In genomic region chr1:232472485-232473041, GRCh38 we compare ENCODE assay signal across 12 cellular contexts.
DNase-seq lines count a peak whose midpoint lies in the region; TF ChIP-seq lines count a peak whose summit lies in the region.
"Had no signal": no experiment of that assay in that cellular context is flagged by ENCODE, and none has a peak within 500 bp of the region (broad histone marks: within the 10 kb centered on the region; RNA-seq: fewer than 3 reads in every experiment).

No MANE protein-coding gene starts in this region.

- H3K36me3 Mint-ChIP-seq in activated T-cell treated with anti-CD3 and anti-CD28 coated beads, Interleukin-2, amount 50 U/mL, for 24 hours (ENCODE audit: low read depth): no peaks in the 10 kb centered on the region

- H3K27ac ChIP-seq in ACC112 (ENCODE audit: low read depth, low read length): peak overlapping the region; percentile 77
- H3K27ac ChIP-seq in iPS-20b (ENCODE audit: low read length): no peak overlapping the region
- H3K27ac ChIP-seq: neutrophil had no signal

- H3K4me3 ChIP-seq in ACC112 (ENCODE audit: low read depth, low read length) (no peak overlapping the region), astrocyte of the spinal cord (ENCODE audit: low read depth, low read length) (no peak overlapping the region), iPS-20b (ENCODE audit: low read length) (peak overlapping the region; percentile 11; the same call in 1 of the 2 replicates)
- H3K4me3 ChIP-seq: A549 had no signal

- no peak for TF ChIP-seq CTCF in astrocyte of the spinal cord (IDR thresholded peaks at IDR 0.05; ENCODE audit: low read depth, low read length)

- H3K36me3 ChIP-seq in ACC112 (ENCODE audit: insufficient read depth, low read length) (no peaks in the 10 kb centered on the region), iPS-20b (ENCODE audit: insufficient read depth, low read depth, low read length) (no peaks in the 10 kb centered on the region)

- H3K9ac ChIP-seq in iPS-20b (ENCODE audit: low read depth, low read length): peak overlapping the region; percentile 19; the same call in 1 of the 2 replicates

- H3K27me3 ChIP-seq in ACC112 (ENCODE audit: insufficient read depth, low read length) (no peaks in the 10 kb centered on the region), iPS-20b (ENCODE audit: insufficient read depth, low read length) (peaks cover 36% of the 10 kb centered on the region)
- H3K27me3 ChIP-seq: neutrophil had no signal

- H3K79me2 ChIP-seq in ACC112 (ENCODE audit: control insufficient read depth, insufficient read depth, low read length, unreplicated experiment): no peaks in the 10 kb centered on the region

- H3K9me3 Mint-ChIP-seq in activated T-cell treated with anti-CD3 and anti-CD28 coated beads, Interleukin-2, amount 50 U/mL, for 24 hours: no peaks in the 10 kb centered on the region

- H3K9me3 ChIP-seq in iPS-20b (ENCODE audit: insufficient read depth, low read depth, low read length): no peaks in the 10 kb centered on the region
- H3K9me3 ChIP-seq: A549, neutrophil had no signal

- peaks cover 9% of the 10 kb centered on the region for H3K4me1 Mint-ChIP-seq in activated T-cell treated with anti-CD3 and anti-CD28 coated beads, Interleukin-2, amount 50 U/mL, for 24 hours (ENCODE audit: low read depth)

- peaks cover 35% of the 10 kb centered on the region for H3K4me1 ChIP-seq in ACC112 (ENCODE audit: control insufficient read depth, insufficient read depth, low read length, unreplicated experiment)
- peaks cover 36% of the 10 kb centered on the region for H3K4me1 ChIP-seq in iPS-20b (ENCODE audit: insufficient read depth, low read length)

- peaks cover 7% of the 10 kb centered on the region for H3K27me3 Mint-ChIP-seq in activated T-cell treated with anti-CD3 and anti-CD28 coated beads, Interleukin-2, amount 50 U/mL, for 24 hours

- peak overlapping the region; percentile 20 for H2AFZ ChIP-seq in ACC112 (ENCODE audit: low read length, unreplicated experiment)

- peak; percentile 15 for DNase-seq in HT1080 (ENCODE audit: low read depth)
- peak; percentile 58 for DNase-seq in astrocyte of the spinal cord (ENCODE audit: low read depth, low spot score)
- no peak for DNase-seq in hypothalamus (lab: John Stamatoyannopoulos, UW)
- DNase-seq in stimulated activated naive CD4-positive, alpha-beta T cell treated with Interleukin-2 at 50 U/mL for 16 hours (lab: John Stamatoyannopoulos, UW): no peak
- no peak for DNase-seq in activated T-cell treated with anti-CD3 and anti-CD28 coated beads, Interleukin-2, amount 50 U/mL, for 24 hours
- DNase-seq in NCI-H2227 treated with DMSO at 0.1 percent for 48 hours (lab: John Stamatoyannopoulos, UW): no peak
- DNase-seq: activated CD4-positive, alpha-beta T cell treated with anti-CD3 and anti-CD28 coated beads for 48 hours; DMS153 had no signal

- no peak overlapping the region for H3K27ac Mint-ChIP-seq in activated T-cell treated with anti-CD3 and anti-CD28 coated beads, Interleukin-2, amount 50 U/mL, for 24 hours

- H3K4me3 Mint-ChIP-seq in activated T-cell treated with anti-CD3 and anti-CD28 coated beads, Interleukin-2, amount 50 U/mL, for 24 hours: no peak overlapping the region

- in situ Hi-C loops in astrocyte of the spinal cord (cut with HindIII; ENCODE audit: low sequenced_read_pairs): no loop called here

Comparison
In these comparisons a context has a peak if more than half of its experiments do, and no peak if none do; other contexts are left out.
1. DNase-seq: peak in HT1080 (single experiment) and astrocyte of the spinal cord (single experiment); none in hypothalamus (0 of 51), stimulated activated naive CD4-positive, alpha-beta T cell treated with Interleukin-2 at 50 U/mL for 16 hours (single experiment), activated T-cell treated with anti-CD3 and anti-CD28 coated beads, Interleukin-2, amount 50 U/mL, for 24 hours (single experiment) and NCI-H2227 treated with DMSO at 0.1 percent for 48 hours (single experiment).